8 cellular contexts compared by ENCODE assay signal in genomic region chr7:40134428-40135423, GRCh38.
DNase-seq lines count a peak whose midpoint lies in the region; ATAC-seq and TF ChIP-seq lines count a peak whose summit lies in the region.

Gene MPLKIP, minus strand, starts transcription at chr7:40134622. Its CDS starts 55 bp downstream, at chr7:40134567.
Gene SUGCT, plus strand, starts transcription at chr7:40135005.

- peak; percentile 94 for DNase-seq in COLO668 (lab: John Stamatoyannopoulos, UW; ENCODE audit: unreplicated experiment)
- DNase-seq in HL-60 (ENCODE audit: low read depth in 1 of 2, low spot score in 1 of 2): peak; percentile 79 to 84
- peak; percentile 88 for DNase-seq in NCI-H82 treated with DMSO at 0.1 percent for 48 hours (lab: John Stamatoyannopoulos, UW; ENCODE audit: unreplicated experiment)
- peak; percentile 68 to 74 for DNase-seq in activated CD8-positive, alpha-beta memory T cell treated with anti-CD3 and anti-CD28 coated beads for 1 hour (ENCODE audit: extremely low read depth in 1 of 2, low read depth in 1 of 2)
- DNase-seq in effector CD8-positive, alpha-beta T cell (lab: John Stamatoyannopoulos, UW): peak; percentile 82
- peak; percentile 94 for DNase-seq in medulla oblongata (ENCODE audit: extremely low spot score)
- peak; percentile 74 to 77 (median 76) for DNase-seq in stimulated activated CD4-positive, alpha-beta T cell treated with anti-CD3 and anti-CD28 coated beads, TNF-alpha, amount 100 ng/mL, for 48 hours (ENCODE audit: low read depth in 3 of 3)

- peak within 1 kb of the TSS; percentile 95 for H3K27ac ChIP-seq in HL-60 (replicated peaks)

- TF ChIP-seq CTCF in HL-60 (IDR thresholded peaks at IDR 0.05; ENCODE audit: insufficient read depth, low read length): peak; percentile 96

- H3K4me3 ChIP-seq in HL-60 (replicated peaks; ENCODE audit: insufficient read depth, low read length): peak within 1 kb of the TSS; percentile 91

- H3K27me3 ChIP-seq in HL-60 (ENCODE audit: insufficient read depth, poor library complexity, severe bottlenecking): no peaks in the 10 kb centered on the region

- ATAC-seq in GM19463 (IDR thresholded peaks at IDR 0.05; ENCODE audit: unreplicated experiment): peak; percentile 89

Comparison
In these comparisons a context has a peak if more than half of its experiments do, and no peak if none do; other contexts are left out.
1. Peak in every context shown above with its lines: DNase-seq, ATAC-seq, H3K4me3 ChIP-seq and H3K27ac ChIP-seq.